15 cellular contexts compared by ENCODE assay signal in the genomic region with DNA sequence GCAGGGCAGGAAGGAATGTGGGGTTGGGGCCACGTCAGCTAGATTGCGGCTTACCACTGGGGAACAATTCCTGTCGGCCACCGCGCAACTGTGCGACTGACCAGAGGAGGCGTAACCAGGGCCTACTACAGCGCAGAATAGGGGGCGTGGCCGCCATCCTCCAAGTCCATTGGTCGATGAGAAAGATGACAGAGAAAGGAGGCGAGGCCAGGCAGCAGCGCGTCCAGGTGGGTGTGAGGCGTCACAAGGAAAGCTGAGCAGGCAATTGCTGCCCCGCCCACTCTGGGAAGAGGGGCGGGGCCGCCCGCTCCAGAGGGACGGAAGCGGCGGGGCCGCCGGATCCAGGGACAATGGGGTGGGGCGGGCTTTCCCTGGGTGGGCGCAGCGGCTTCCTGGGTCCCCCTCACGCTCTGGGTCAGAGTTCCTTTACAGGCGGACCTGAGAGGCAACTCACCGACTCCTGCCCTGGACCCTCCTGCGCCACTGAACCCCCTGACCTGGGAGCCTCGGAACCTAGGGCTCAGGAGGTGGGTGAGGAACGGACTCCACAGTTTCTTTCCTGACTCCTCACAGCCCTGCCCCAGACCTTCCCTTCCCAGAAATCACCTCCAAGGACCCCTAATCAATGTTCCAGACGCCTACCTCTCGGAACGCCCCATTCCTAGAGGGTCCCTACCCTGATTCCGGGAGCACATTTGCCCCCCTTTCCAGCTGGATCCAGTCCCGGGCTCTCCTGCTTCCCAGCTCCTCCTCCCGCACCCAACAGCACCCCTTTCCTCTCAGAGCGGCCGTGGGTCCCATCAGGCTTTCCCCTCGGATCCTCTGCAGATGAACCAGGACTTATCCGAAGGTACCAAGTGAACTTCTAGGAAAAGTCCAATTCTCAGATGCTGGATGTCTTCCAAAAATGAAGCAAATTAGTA.
A peak's percentile ranks its signal among the peaks of the same experiment; 100 is the strongest.
DNase-seq lines count a peak whose midpoint lies in the region; ATAC-seq and TF ChIP-seq lines count a peak whose summit lies in the region.
"Had no signal": no experiment of that assay in that cellular context is flagged by ENCODE, and none has a peak within 500 bp of the region (broad histone marks: within the 10 kb centered on the region; RNA-seq: fewer than 3 reads in every experiment).

No MANE protein-coding gene starts in this region.

- H3K9me3 Mint-ChIP-seq in activated naive CD8-positive, alpha-beta T cell treated with anti-CD3 and anti-CD28 coated beads, Interleukin-2, amount 50 U/mL, for 24 hours, result peaks cover 61% of the 10 kb centered on the region
- peaks cover 18% of the 10 kb centered on the region for H3K9me3 Mint-ChIP-seq in activated T-helper 17 cell treated with anti-CD3 and anti-CD28 coated beads, Interleukin-2, amount 50 U/mL, for 72 hours

- H3K27me3 ChIP-seq in vagina, result no peaks in the 10 kb centered on the region

- H3K27ac ChIP-seq in vagina, result peak overlapping the region; percentile 70

- TF ChIP-seq POLR2A in vagina (IDR thresholded peaks at IDR 0.05), result no peak

- H3K4me1 Mint-ChIP-seq in activated naive CD8-positive, alpha-beta T cell treated with anti-CD3 and anti-CD28 coated beads, Interleukin-2, amount 50 U/mL, for 24 hours, result no peaks in the 10 kb centered on the region
- H3K4me1 Mint-ChIP-seq in activated T-helper 17 cell treated with anti-CD3 and anti-CD28 coated beads, Interleukin-2, amount 50 U/mL, for 72 hours, result no peaks in the 10 kb centered on the region
- H3K4me1 Mint-ChIP-seq: activated CD4-positive, alpha-beta T cell treated with anti-CD3 and anti-CD28 coated beads for 36 hours; stimulated activated naive CD8-positive, alpha-beta T cell treated with anti-CD3 and anti-CD28 coated beads, Interleukin-15, amount 100 ng/mL, for 72 hours; T-cell had no signal

- no peak for ATAC-seq in activated naive CD8-positive, alpha-beta T cell treated with anti-CD3 and anti-CD28 coated beads, Interleukin-2, amount 50 U/mL, for 24 hours
- ATAC-seq in activated T-helper 17 cell treated with anti-CD3 and anti-CD28 coated beads, Interleukin-2, amount 50 U/mL, for 72 hours (replicated peaks), result no peak
- ATAC-seq: activated CD4-positive, alpha-beta T cell treated with anti-CD3 and anti-CD28 coated beads for 36 hours; activated T-cell treated with anti-CD3 and anti-CD28 coated beads, Interleukin-2, amount 50 U/mL, for 72 hours; stimulated activated naive CD8-positive, alpha-beta T cell treated with anti-CD3 and anti-CD28 coated beads, Interleukin-15, amount 100 ng/mL, for 72 hours; T-cell had no signal

- no peak overlapping the region for H3K27ac Mint-ChIP-seq in activated naive CD8-positive, alpha-beta T cell treated with anti-CD3 and anti-CD28 coated beads, Interleukin-2, amount 50 U/mL, for 24 hours
- no peak overlapping the region for H3K27ac Mint-ChIP-seq in activated T-helper 17 cell treated with anti-CD3 and anti-CD28 coated beads, Interleukin-2, amount 50 U/mL, for 72 hours
- H3K27ac Mint-ChIP-seq: activated CD4-positive, alpha-beta T cell treated with anti-CD3 and anti-CD28 coated beads for 36 hours; activated T-cell treated with anti-CD3 and anti-CD28 coated beads, Interleukin-2, amount 50 U/mL, for 72 hours; stimulated activated naive CD8-positive, alpha-beta T cell treated with anti-CD3 and anti-CD28 coated beads, Interleukin-15, amount 100 ng/mL, for 72 hours; T-cell had no signal

- no peaks in the 10 kb centered on the region for H3K9me3 ChIP-seq in vagina

- DNase-seq in activated CD4-positive, alpha-beta T cell treated with anti-CD3 and anti-CD28 coated beads for 48 hours, result peak; percentile 2
- DNase-seq in activated CD4-positive, alpha-beta T cell treated with anti-CD3 and anti-CD28 coated beads, Interleukin-2, amount 50 U/mL, for 1 hour, result no peak
- DNase-seq in hypothalamus (lab: John Stamatoyannopoulos, UW), result peak in 37 of 51 donors; percentile 1 to 71 (median 45)
- peak; percentile 34 for DNase-seq in pons (ENCODE audit: low spot score)
- DNase-seq in vagina (ENCODE audit: extremely low spot score in 2 of 2), result no peak
- no peak for DNase-seq in activated naive CD8-positive, alpha-beta T cell treated with anti-CD3 and anti-CD28 coated beads, Interleukin-2, amount 50 U/mL, for 24 hours
- no peak for DNase-seq in 8988T
- DNase-seq: ACHN; activated CD4-positive, alpha-beta T cell treated with anti-CD3 and anti-CD28 coated beads for 36 hours; activated T-cell treated with anti-CD3 and anti-CD28 coated beads, Interleukin-2, amount 50 U/mL, for 72 hours; DMS79 treated with DMSO at 0.1 percent for 48 hours; NCI-H1694; stimulated activated naive CD8-positive, alpha-beta T cell treated with anti-CD3 and anti-CD28 coated beads, Interleukin-15, amount 100 ng/mL, for 72 hours; T-cell had no signal

- peaks cover 10% of the 10 kb centered on the region for H3K36me3 Mint-ChIP-seq in activated naive CD8-positive, alpha-beta T cell treated with anti-CD3 and anti-CD28 coated beads, Interleukin-2, amount 50 U/mL, for 24 hours (ENCODE audit: low read depth)
- no peaks in the 10 kb centered on the region for H3K36me3 Mint-ChIP-seq in activated T-helper 17 cell treated with anti-CD3 and anti-CD28 coated beads, Interleukin-2, amount 50 U/mL, for 72 hours (ENCODE audit: low read depth)
- H3K36me3 Mint-ChIP-seq: T-cell had no signal

- TF ChIP-seq CTCF in vagina (IDR thresholded peaks at IDR 0.05), result no peak

- H3K4me3 ChIP-seq in vagina, result peak overlapping the region; percentile 29 to 54

- H3K4me3 Mint-ChIP-seq in activated naive CD8-positive, alpha-beta T cell treated with anti-CD3 and anti-CD28 coated beads, Interleukin-2, amount 50 U/mL, for 24 hours, result no peak overlapping the region
- H3K4me3 Mint-ChIP-seq in activated T-helper 17 cell treated with anti-CD3 and anti-CD28 coated beads, Interleukin-2, amount 50 U/mL, for 72 hours, result no peak overlapping the region
- H3K4me3 Mint-ChIP-seq: activated CD4-positive, alpha-beta T cell treated with anti-CD3 and anti-CD28 coated beads for 36 hours; activated T-cell treated with anti-CD3 and anti-CD28 coated beads, Interleukin-2, amount 50 U/mL, for 72 hours; stimulated activated naive CD8-positive, alpha-beta T cell treated with anti-CD3 and anti-CD28 coated beads, Interleukin-15, amount 100 ng/mL, for 72 hours; T-cell had no signal

- H3K27me3 Mint-ChIP-seq in activated naive CD8-positive, alpha-beta T cell treated with anti-CD3 and anti-CD28 coated beads, Interleukin-2, amount 50 U/mL, for 24 hours, result peaks cover 16% of the 10 kb centered on the region
- H3K27me3 Mint-ChIP-seq in activated T-helper 17 cell treated with anti-CD3 and anti-CD28 coated beads, Interleukin-2, amount 50 U/mL, for 72 hours, result peaks cover 5% of the 10 kb centered on the region

- no peaks in the 10 kb centered on the region for H3K4me1 ChIP-seq in vagina

- H3K36me3 ChIP-seq in vagina, result no peaks in the 10 kb centered on the region

- intact Hi-C loops in vagina (cut with DNase I), result no loop called here

Comparison
In these comparisons a context has a peak if more than half of its experiments do, and no peak if none do; other contexts are left out.
1. DNase-seq: peak in activated CD4-positive, alpha-beta T cell treated with anti-CD3 and anti-CD28 coated beads for 48 hours (single experiment), hypothalamus (37 of 51) and pons (single experiment); none in activated CD4-positive, alpha-beta T cell treated with anti-CD3 and anti-CD28 coated beads, Interleukin-2, amount 50 U/mL, for 1 hour (single experiment), vagina (0 of 2), activated naive CD8-positive, alpha-beta T cell treated with anti-CD3 and anti-CD28 coated beads, Interleukin-2, amount 50 U/mL, for 24 hours (single experiment) and 8988T (single experiment).